Comparison of ENCODE assay signal across 29 cellular contexts in genomic region chr11:108580043-108580442, GRCh38. TPM values are rescaled to one million over a fixed set of nuclear protein-coding genes. Genes with fewer than 3 reads are reported as not detected.
A peak's percentile ranks its signal among the peaks of the same experiment; 100 is the strongest.
DNase-seq lines count a peak whose midpoint lies in the region; ATAC-seq, FAIRE-seq and TF ChIP-seq lines count a peak whose summit lies in the region.
"Had no signal": no experiment of that assay in that cellular context is flagged by ENCODE, and none has a peak within 500 bp of the region (broad histone marks: within the 10 kb centered on the region; RNA-seq: fewer than 3 reads in every experiment).

No MANE protein-coding gene starts in this region.

- BruUV-seq in K562 (replicated peaks; lab: Mats Ljungman, UMichigan) = no TSS peak

- H3K9me1 ChIP-seq in K562 (ENCODE audit: control insufficient read depth, insufficient read depth, low read length) = no peaks in the 10 kb centered on the region

- H3K4me2 ChIP-seq in K562 (ENCODE audit: insufficient read depth, low read length) = no peak overlapping the region
- H3K4me2 ChIP-seq: A549; BLaER1; BLaER1 treated with 17β-estradiol and CSF1 and Interleukin-3, amounts not matched to agents 10 nM and 100 nM had no signal

- TF ChIP-seq EP300 in K562 (IDR thresholded peaks at IDR 0.05; ENCODE audit: low read length) = no peak

- H2AFZ ChIP-seq in K562 (ENCODE audit: low read depth, low read length) = no peak overlapping the region

- POLR2A ChIA-PET in K562 (lab: Yijun Ruan, JAX) = no interaction called here

- no peaks in the 10 kb centered on the region for H4K20me1 ChIP-seq in K562 (replicated peaks; ENCODE audit: control insufficient read depth, insufficient read depth, low read length)
- H4K20me1 ChIP-seq: BLaER1; BLaER1 treated with 17β-estradiol and CSF1 and Interleukin-3, amounts not matched to agents 10 nM and 100 nM had no signal

- ATAC-seq in K562 = no peak
- ATAC-seq in HG03196 (IDR thresholded peaks at IDR 0.05; ENCODE audit: unreplicated experiment) = no peak
- ATAC-seq: A549; CD8-positive, alpha-beta T cell had no signal

- no peak for TF ChIP-seq CTCF in K562 (IDR thresholded peaks at IDR 0.05 in 2 of 3, conservative IDR thresholded peaks at IDR 0.05 in 1 of 3; ENCODE audit: insufficient read depth in 2 of 3, low read depth in 1 of 3, low read length in 3 of 3)

- H3K4me3 ChIP-seq in K562 = no peak overlapping the region
- H3K4me3 ChIP-seq: A549; BLaER1; BLaER1 treated with 17β-estradiol and CSF1 and Interleukin-3, amounts not matched to agents 10 nM and 100 nM had no signal

- no peaks in the 10 kb centered on the region for H3K9me3 ChIP-seq in K562 (replicated peaks; ENCODE audit: control insufficient read depth, insufficient read depth, low read depth, low read length)
- H3K9me3 ChIP-seq: A549, BE2C, Caco-2 had no signal

- no peak for DNase-seq in K562 (ENCODE audit: extremely low read depth in 1 of 4, low spot score in 3 of 4)
- DNase-seq: 8988T; ACHN; AML-193; BE2C; C1 segment of cervical spinal cord; Caco-2; Calu3; CD4-positive, alpha-beta memory T cell; CD4-positive, alpha-beta T cell; CD4-positive, CD25-positive, alpha-beta regulatory T cell; CD8-positive, alpha-beta memory T cell; CD8-positive, alpha-beta T cell; COR-L47; DMS 273 treated with DMSO at 0.1 percent for 48 hours; DMS153; DMS53; DMS79; DMS79 treated with DMSO at 0.1 percent for 48 hours; DND-41; EL had no signal

- H3K27ac ChIP-seq in K562 (ENCODE audit: extremely low read depth, low read depth, low read length) = no peak overlapping the region
- H3K27ac ChIP-seq: 22Rv1; A549; BLaER1; BLaER1 treated with 17β-estradiol and CSF1 and Interleukin-3, amounts not matched to agents 10 nM and 100 nM; C4-2B had no signal

- in situ Hi-C loops in K562 (cut with MboI) = no loop called here

- TF ChIP-seq RAD21 in K562 (CRISPR knock-in tag; conservative IDR thresholded peaks at IDR 0.05 in 1 of 2, IDR thresholded peaks at IDR 0.05 in 1 of 2) = no peak

- no peaks in the 10 kb centered on the region for H3K79me2 ChIP-seq in K562 (ENCODE audit: control insufficient read depth, insufficient read depth, low read length)

- no peaks in the 10 kb centered on the region for H3K36me3 ChIP-seq in K562 (ENCODE audit: control insufficient read depth, insufficient read depth, low read length)
- H3K36me3 ChIP-seq: BE2C; BLaER1; BLaER1 treated with 17β-estradiol and CSF1 and Interleukin-3, amounts not matched to agents 10 nM and 100 nM had no signal

- H3K27me3 ChIP-seq in K562 (ENCODE audit: control insufficient read depth in 2 of 2, insufficient read depth in 2 of 2, low read length in 2 of 2) = no peaks in the 10 kb centered on the region
- H3K27me3 ChIP-seq: BE2C; BLaER1; BLaER1 treated with 17β-estradiol and CSF1 and Interleukin-3, amounts not matched to agents 10 nM and 100 nM had no signal

- CTCF ChIA-PET in K562 (lab: Yijun Ruan, JAX; ENCODE audit: low intra/inter-chr PET ratio) = no interaction called here

- no peak for TF ChIP-seq POLR2A in K562 (conservative IDR thresholded peaks at IDR 0.05)

- H3K9ac ChIP-seq in K562 (ENCODE audit: insufficient read depth in 1 of 2, low read depth in 2 of 2, low read length in 2 of 2) = no peak overlapping the region
- H3K9ac ChIP-seq: BLaER1; BLaER1 treated with 17β-estradiol and CSF1 and Interleukin-3, amounts not matched to agents 10 nM and 100 nM had no signal

- no peak for FAIRE-seq in K562 (lab: Jason Lieb, UNC)
- FAIRE-seq: A204.1, A549, D721Med had no signal

- intact Hi-C loops in K562 (cut with micrococcal nuclease) = no loop called here

- H3K4me1 ChIP-seq in K562 (replicated peaks in 1 of 2; ENCODE audit: control insufficient read depth in 2 of 2, insufficient read depth in 2 of 2, low read length in 2 of 2) = no peaks in the 10 kb centered on the region; a peak in 1 of 5 replicates
- H3K4me1 ChIP-seq: A549; BE2C; BLaER1; BLaER1 treated with 17β-estradiol and CSF1 and Interleukin-3, amounts not matched to agents 10 nM and 100 nM; Caco-2 had no signal

TF ChIP-seq in K562, 482 proteins besides CTCF, POLR2A, EP300 and RAD21:
- peak in 1 of 2 experiments; percentile 88 for TF ChIP-seq AFF1 (IDR thresholded peaks at IDR 0.05; ENCODE audit: low read depth in 1 of 2, partially characterized antibody in 2 of 2)
- no peak for TF ChIP-seq GABPB2 (CRISPR knock-in tag; conservative IDR thresholded peaks at IDR 0.05)
- TF ChIP-seq ZNF316 (IDR thresholded peaks at IDR 0.05) = peak; percentile 71; the same call in 1 of the 2 replicates
- TF ChIP-seq C11orf30 (IDR thresholded peaks at IDR 0.05; ENCODE audit: low read depth) = peak; percentile 48
- no peak for TF ChIP-seq HNRNPLL (IDR thresholded peaks at IDR 0.05; ENCODE audit: low read depth, low read length, poor library complexity, severe bottlenecking)
TF ChIP-seq in K562: peak in this region for 3.

RNA-seq across cellular contexts. Expression of gene EXPH5, which starts 13.5 kb away (rescaled TPM):
- 3.2 and 15.6 TPM in 2 replicates for total RNA-seq in K562 (2011; cell fraction: chromatin; rRNA removed; ENCODE audit: low replicate concordance)
- 2.0 and 4.3 TPM in 2 replicates for total RNA-seq in K562 (2011; cell fraction: nucleolus; rRNA removed)
- 5.7 and 8.6 TPM in 2 replicates for total RNA-seq in K562 (2011; cell fraction: nucleoplasm; rRNA removed)
- total RNA-seq in K562 (2014; rRNA removed) (4.2 TPM in 2 replicates), K562 (2014; rRNA removed; fragmentation: Illumina TruSeq; extraction: Trizol) (6.1 and 7.3 TPM in 2 replicates), K562 (2015; rRNA removed; fragmentation: Illumina TruSeq; extraction: Trizol) (5.6 and 5.7 TPM in 2 replicates), K562 (2021) (6.8 and 8.5 TPM in 2 replicates)
- polyA plus RNA-seq in K562 (2011; rRNA removed) (4.8 and 6.2 TPM in 2 replicates), K562 (2014; fragmentation: Illumina TruSeq; extraction: Trizol) (1.8 and 2.0 TPM in 2 replicates), K562 (2014; fragmentation: Nextera tagmentation; extraction: Ambion mirVana) (1 to 10 TPM; 1.3 to 4.8 TPM), K562 (2014; rRNA removed) (2.4 and 2.6 TPM in 2 replicates)
- polyA plus RNA-seq in K562 (2011; cell fraction: cytosol; rRNA removed) = 1.4 and 2.8 TPM in 2 replicates
- polyA plus RNA-seq in K562 (2011; cell fraction: nucleus; rRNA removed) = 3.5 and 6.0 TPM in 2 replicates
- polyA plus RNA-seq in K562 (2012) = 0.48 and 0.76 TPM in 2 replicates
- polyA minus RNA-seq in K562 (2011; rRNA and poly(A)+ RNA removed) = 16.7 and 23.8 TPM in 2 replicates
- 6.1 and 6.3 TPM in 2 replicates for polyA minus RNA-seq in K562 (2011; cell fraction: cytosol; rRNA and poly(A)+ RNA removed)
- 4.2 and 12.2 TPM in 2 replicates for polyA minus RNA-seq in K562 (2011; cell fraction: nucleus; rRNA and poly(A)+ RNA removed)
